ENCODE assay signal across 22 cellular contexts in genomic region chr3:179806177-179806576, GRCh38.
A peak's percentile ranks its signal among the peaks of the same experiment; 100 is the strongest.
DNase-seq lines count a peak whose midpoint lies in the region; ATAC-seq, FAIRE-seq and TF ChIP-seq lines count a peak whose summit lies in the region.
"Had no signal": no experiment of that assay in that cellular context is flagged by ENCODE, and none has a peak within 500 bp of the region (broad histone marks: within the 10 kb centered on the region; RNA-seq: fewer than 3 reads in every experiment).

No MANE protein-coding gene starts in this region.

- intact Hi-C loops in HepG2 (cut with micrococcal nuclease; ENCODE audit: unreplicated experiment), result no loop called here

- no peak for TF ChIP-seq EP300 in HepG2 (IDR thresholded peaks at IDR 0.05; ENCODE audit: low read depth in 2 of 2, low read length in 2 of 2)
- TF ChIP-seq EP300 in HepG2 (CRISPR knock-in tag; IDR thresholded peaks at IDR 0.05; ENCODE audit: borderline replicate concordance), result no peak

- no peak for TF ChIP-seq CTCF in HepG2 (CRISPR knock-in tag; IDR thresholded peaks at IDR 0.05)

- TF ChIP-seq RAD21 in HepG2 (CRISPR knock-in tag; IDR thresholded peaks at IDR 0.05), result no peak

- TF ChIP-seq POLR2A in HepG2 (IDR thresholded peaks at IDR 0.05; ENCODE audit: insufficient read depth in 1 of 2, low read depth in 2 of 2, low read length in 2 of 2), result no peak

- H3K4me3 ChIP-seq in skeletal muscle cell (ENCODE audit: low read depth, low read length), result no peak overlapping the region
- H3K4me3 ChIP-seq in HepG2 (replicated peaks in 1 of 3; ENCODE audit: insufficient read depth in 1 of 3, low read depth in 2 of 3, low read length in 3 of 3), result no peak overlapping the region
- H3K4me3 ChIP-seq: SJSA1, suprapubic skin, uterus had no signal

- 0 out of 5 replicates have a peak, but pooled peaks cover 0 to 3% of the 10 kb centered on the region in 2 experiments for H3K27me3 ChIP-seq in HepG2 (ENCODE audit: control insufficient read depth in 1 of 2, insufficient read depth in 2 of 2, low read length in 2 of 2)
- H3K27me3 ChIP-seq: SJSA1, suprapubic skin, uterus had no signal

- H3K9ac ChIP-seq in HepG2 (ENCODE audit: insufficient read depth, low read depth, low read length), result no peak overlapping the region

- no peak overlapping the region for H3K4me2 ChIP-seq in HepG2 (ENCODE audit: low read depth, low read length)

- no peak overlapping the region for H2AFZ ChIP-seq in HepG2 (ENCODE audit: low read length)

- peaks cover 13% of the 10 kb centered on the region for H3K4me1 ChIP-seq in HepG2 (ENCODE audit: insufficient read depth, low read length)
- H3K4me1 ChIP-seq: SJSA1, suprapubic skin, uterus had no signal

- DNase-seq in EL, result peak; percentile 31
- DNase-seq in RPMI7951 (ENCODE audit: low read depth), result peak; percentile 17
- peak; percentile 35 for DNase-seq in fibroblast of gingiva (ENCODE audit: low read depth)
- peak; percentile 73 for DNase-seq in skeletal muscle cell (ENCODE audit: low read depth)
- DNase-seq in HepG2 (ENCODE audit: low spot score), result no peak
- no peak for DNase-seq in H4 (ENCODE audit: low spot score)
- no peak for DNase-seq in NCI-H1694 (lab: John Stamatoyannopoulos, UW)
- DNase-seq: activated CD4-positive, alpha-beta T cell treated with anti-CD3 and anti-CD28 coated beads, Interleukin-2, amount 50 U/mL, for 4 hours; activated gamma-delta T cell treated with Interleukin-2 at 50 U/mL for 16 hours; CD8-positive, alpha-beta memory T cell; cerebellar nuclear complex; DND-41; effector CD8-positive, alpha-beta T cell; natural killer cell; NCI-H146; NCI-H774; T-helper 17 cell; uterus; WERI-Rb-1 had no signal

- no peaks in the 10 kb centered on the region for H4K20me1 ChIP-seq in HepG2 (ENCODE audit: insufficient read depth, low read length)

- no peak for ATAC-seq in HepG2
- ATAC-seq in HG02981 (IDR thresholded peaks at IDR 0.05; ENCODE audit: unreplicated experiment), result no peak
- ATAC-seq: natural killer cell, T-helper 17 cell had no signal

- H3K79me2 ChIP-seq in HepG2 (ENCODE audit: insufficient read depth, low read length), result no peaks in the 10 kb centered on the region

- WGBS in HepG2 (ENCODE audit: low lambda C conversion rate), result 47% methylated on average over 5 of the region's 5 CpGs

- CTCF ChIA-PET in HepG2 (lab: Yijun Ruan, JAX; ENCODE audit: low intra/inter-chr PET ratio, low total read pairs), result no interaction called here

- BruUV-seq in HepG2 (replicated peaks; lab: Mats Ljungman, UMichigan), result no TSS peak

- no peak overlapping the region for H3K27ac ChIP-seq in HepG2 (ENCODE audit: extremely low read length, insufficient read depth, low read length)
- H3K27ac ChIP-seq: SJSA1, suprapubic skin, uterus, WERI-Rb-1 had no signal

- POLR2A ChIA-PET in HepG2 (lab: Yijun Ruan, JAX), result no interaction called here

- in situ Hi-C loops in HepG2 (cut with HindIII; ENCODE audit: extremely low pct_ligation_motif_present, low pct_unique_long_range_greater_than_20kb), result loop anchor here (25.0 kb wide), 1 partner anchor 781 kb away; no protein-coding TSS in a partner anchor

- FAIRE-seq in HepG2 (lab: Jason Lieb, UNC), result no peak

- H3K9me3 ChIP-seq in HepG2 (ENCODE audit: low read length), result no peaks in the 10 kb centered on the region
- H3K9me3 ChIP-seq: SJSA1, suprapubic skin, uterus had no signal

- no peaks in the 10 kb centered on the region for H3K36me3 ChIP-seq in HepG2 (replicated peaks in 1 of 2; ENCODE audit: control insufficient read depth in 1 of 2, insufficient read depth in 2 of 2, low read length in 2 of 2)
- H3K36me3 ChIP-seq: SJSA1, suprapubic skin, uterus had no signal

TF ChIP-seq in HepG2, 621 proteins besides CTCF, POLR2A, EP300 and RAD21:
- TF ChIP-seq SP5 (CRISPR knock-in tag; IDR thresholded peaks at IDR 0.05; ENCODE audit: borderline replicate concordance, low read depth) (no peak), RARG (CRISPR knock-in tag; IDR thresholded peaks at IDR 0.05; ENCODE audit: low read depth) (no peak), HBP1 (CRISPR knock-in tag; IDR thresholded peaks at IDR 0.05; ENCODE audit: low read depth) (no peak), NCOA2 (CRISPR knock-in tag; IDR thresholded peaks at IDR 0.05) (no peak), IKZF5 (CRISPR knock-in tag; IDR thresholded peaks at IDR 0.05) (no peak), ZBTB33 (CRISPR knock-in tag; IDR thresholded peaks at IDR 0.05) (no peak), SKIL (CRISPR knock-in tag; IDR thresholded peaks at IDR 0.05; ENCODE audit: borderline replicate concordance) (no peak), YEATS4 (CRISPR knock-in tag; IDR thresholded peaks at IDR 0.05; ENCODE audit: borderline replicate concordance) (no peak), WIZ (CRISPR knock-in tag; IDR thresholded peaks at IDR 0.05) (no peak), GPN1 (CRISPR knock-in tag; IDR thresholded peaks at IDR 0.05; ENCODE audit: borderline replicate concordance) (no peak), LCORL (IDR thresholded peaks at IDR 0.05) (no peak), LCORL (CRISPR knock-in tag; IDR thresholded peaks at IDR 0.05) (no peak), NR0B2 (CRISPR knock-in tag; IDR thresholded peaks at IDR 0.05) (no peak), ATF5 (CRISPR knock-in tag; IDR thresholded peaks at IDR 0.05; ENCODE audit: low read depth) (no peak), ZNF446 (CRISPR knock-in tag; IDR thresholded peaks at IDR 0.05) (no peak), PHF8 (CRISPR knock-in tag; IDR thresholded peaks at IDR 0.05) (no peak)

Comparison
In these comparisons a context has a peak if more than half of its experiments do, and no peak if none do; other contexts are left out.
1. DNase-seq: peak in EL (single experiment), RPMI7951 (single experiment), fibroblast of gingiva (single experiment) and skeletal muscle cell (single experiment); none in HepG2 (single experiment), H4 (single experiment) and NCI-H1694 (single experiment).